ENCODE assay signal across 33 cellular contexts in genomic region chr7:53003653-53004445, GRCh38. TPM values are rescaled to one million over a fixed set of nuclear protein-coding genes. Genes with fewer than 3 reads are reported as not detected.
"Had no signal": no experiment of that assay in that cellular context is flagged by ENCODE, and none has a peak within 500 bp of the region (broad histone marks: within the 10 kb centered on the region; RNA-seq: fewer than 3 reads in every experiment).

No MANE protein-coding gene starts in this region.

- H3K27me3 ChIP-seq: esophagus squamous epithelium, gastrocnemius medialis, heart right ventricle, left lung had no signal

- H3K9me3 ChIP-seq: gastrocnemius medialis had no signal

- H3K4me3 ChIP-seq: coronary artery, esophagus squamous epithelium, gastrocnemius medialis, heart right ventricle, left lung, lung had no signal

- DNase-seq: effector CD8-positive, alpha-beta T cell; effector memory CD8-positive, alpha-beta T cell; endodermal cell; erythroblast; esophagus squamous epithelium; foreskin fibroblast; foreskin melanocyte; gastrocnemius medialis; glutamatergic neuron; head of caudate nucleus; heart right ventricle; hippocampal formation; immature natural killer cell; islet precursor cell; left cardiac atrium; left ventricle myocardium superior; mammary epithelial cell; mesendoderm; midbrain had no signal

- FAIRE-seq: colon, endometrium had no signal

- H3K4me1 ChIP-seq: esophagus squamous epithelium, gastrocnemius medialis, heart right ventricle, left lung had no signal

- H3K27ac ChIP-seq: coronary artery, epithelial cell of prostate, esophagus squamous epithelium, gastrocnemius medialis, heart right ventricle, left lung had no signal

- ATAC-seq: effector memory CD8-positive, alpha-beta T cell; esophagus mucosa; gastrocnemius medialis; heart right ventricle; left cardiac atrium; left lung; left ventricle myocardium superior had no signal

- H3K36me3 ChIP-seq: esophagus squamous epithelium, gastrocnemius medialis, heart right ventricle, left lung had no signal

RNA-seq across cellular contexts. Expression of gene POM121L12, which starts 31.6 kb away (rescaled TPM):
- total RNA-seq: cerebellum, dermis microvascular lymphatic vessel endothelial cell, endodermal cell, esophagus mucosa, esophagus squamous epithelium, gastrocnemius medialis, glomerular endothelial cell, heart right ventricle, kidney epithelial cell, left cardiac atrium, left lung, left ventricle myocardium superior, lower leg skin, lung, mammary epithelial cell, mononuclear cell, mucosa of gallbladder had no signal
- polyA plus RNA-seq: heart right ventricle, immature natural killer cell, lung, mammary epithelial cell had no signal
